In the genomic region with DNA sequence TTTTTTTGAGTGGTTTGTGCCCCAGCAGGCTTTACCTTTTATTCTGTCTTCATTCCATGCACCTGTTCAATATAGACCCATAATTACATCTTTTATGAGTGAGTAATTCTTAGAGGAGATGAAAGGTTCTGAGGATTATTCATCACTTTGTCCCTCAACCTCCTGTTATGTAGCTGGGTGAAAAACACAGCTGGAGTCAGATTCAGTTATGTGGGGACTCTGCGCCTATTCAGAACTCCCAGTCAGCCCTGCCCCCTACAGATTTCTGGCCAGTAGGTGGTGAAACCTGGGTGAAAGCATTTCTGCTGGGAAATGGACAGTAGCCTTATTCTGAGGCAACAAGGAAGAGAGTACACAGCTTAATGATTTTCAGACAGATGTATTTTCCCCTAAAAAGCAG, we compare ENCODE assay signal across 13 cellular contexts.
DNase-seq lines count a peak whose midpoint lies in the region; ATAC-seq and TF ChIP-seq lines count a peak whose summit lies in the region.
"Had no signal": no experiment of that assay in that cellular context is flagged by ENCODE, and none has a peak within 500 bp of the region (broad histone marks: within the 10 kb centered on the region; RNA-seq: fewer than 3 reads in every experiment).

No MANE protein-coding gene starts in this region.

- no peaks in the 10 kb centered on the region for H3K9me3 ChIP-seq in mucosa of descending colon
- H3K9me3 ChIP-seq: SJSA1 had no signal

- H3K4me1 ChIP-seq in GM23338 (ENCODE audit: insufficient read depth) (no peaks in the 10 kb centered on the region), mucosa of descending colon (ENCODE audit: low read depth) (peaks cover 11% of the 10 kb centered on the region)
- H3K4me1 ChIP-seq: SJSA1 had no signal

- H3K27ac Mint-ChIP-seq in GM23338 (no peak overlapping the region), WTC11 (no peak overlapping the region)
- H3K27ac Mint-ChIP-seq: mesothelial cell of epicardium had no signal

- no peaks in the 10 kb centered on the region for H3K9me2 ChIP-seq in GM23338 (ENCODE audit: insufficient read depth)

- H2AFZ ChIP-seq in GM23338: no peak overlapping the region

- H3K36me3 Mint-ChIP-seq in GM23338 (ENCODE audit: low read depth) (no peaks in the 10 kb centered on the region), WTC11 (peaks cover 7% of the 10 kb centered on the region; the same call in 1 of the 2 replicates)

- H3K4me2 ChIP-seq in GM23338: no peak overlapping the region

- H3K4me3 Mint-ChIP-seq in GM23338 (no peak overlapping the region), WTC11 (no peak overlapping the region)
- H3K4me3 Mint-ChIP-seq: activated naive CD8-positive, alpha-beta T cell treated with anti-CD3 and anti-CD28 coated beads, Interleukin-2, amount 50 U/mL, for 24 hours; B cell; mesothelial cell of epicardium had no signal

- H3K79me2 ChIP-seq in GM23338 (replicated peaks; ENCODE audit: insufficient read depth): no peaks in the 10 kb centered on the region

- H3K27me3 Mint-ChIP-seq in GM23338 (ENCODE audit: insufficient read depth, low read depth, poor library complexity) (peaks cover 5% of the 10 kb centered on the region), WTC11 (ENCODE audit: low read depth) (no peaks in the 10 kb centered on the region)
- H3K27me3 Mint-ChIP-seq: activated naive CD8-positive, alpha-beta T cell treated with anti-CD3 and anti-CD28 coated beads, Interleukin-2, amount 50 U/mL, for 24 hours; B cell had no signal

- ATAC-seq in GM23338 (peak; percentile 26; the same call in 1 of the 3 replicates), WTC11 (no peak), mucosa of descending colon (peak; percentile 61), HG03571 (IDR thresholded peaks at IDR 0.05; ENCODE audit: unreplicated experiment) (no peak)
- ATAC-seq: activated naive CD8-positive, alpha-beta T cell treated with anti-CD3 and anti-CD28 coated beads, Interleukin-2, amount 50 U/mL, for 24 hours had no signal

- no peaks in the 10 kb centered on the region for H3K27me3 ChIP-seq in GM23338 (ENCODE audit: insufficient read depth)
- H3K27me3 ChIP-seq: SJSA1 had no signal

- H3K9me3 Mint-ChIP-seq in GM23338: no peaks in the 10 kb centered on the region
- no peaks in the 10 kb centered on the region for H3K9me3 Mint-ChIP-seq in WTC11
- H3K9me3 Mint-ChIP-seq: activated naive CD8-positive, alpha-beta T cell treated with anti-CD3 and anti-CD28 coated beads, Interleukin-2, amount 50 U/mL, for 24 hours; mesothelial cell of epicardium had no signal

- peaks cover 2% of the 10 kb centered on the region; the same call in 1 of the 2 replicates for H4K20me1 ChIP-seq in GM23338 (replicated peaks; ENCODE audit: insufficient read depth)

- H3K27ac ChIP-seq in GM23338 (ENCODE audit: low read depth): no peak overlapping the region
- H3K27ac ChIP-seq: SJSA1 had no signal

- H3F3A ChIP-seq in GM23338 (replicated peaks; ENCODE audit: low read depth): no peaks in the 10 kb centered on the region

- no peak for TF ChIP-seq CTCF in GM23338 (conservative IDR thresholded peaks at IDR 0.05; ENCODE audit: low read depth in 2 of 2)
- no peak for TF ChIP-seq CTCF in WTC11 (IDR thresholded peaks at IDR 0.05)
- TF ChIP-seq CTCF in mucosa of descending colon (IDR thresholded peaks at IDR 0.05): no peak

- POLR2A ChIA-PET in WTC11 (lab: Charles Lee): no interaction called here

- H3K36me3 ChIP-seq in GM23338 (ENCODE audit: insufficient read depth) (no peaks in the 10 kb centered on the region), mucosa of descending colon (ENCODE audit: low read depth) (no peaks in the 10 kb centered on the region)
- H3K36me3 ChIP-seq: SJSA1 had no signal

- CTCF ChIA-PET in WTC11 (lab: Charles Lee): interaction anchor here (2.5 kb wide), 1 partner anchor 89 kb away, joined by 8 read pairs; no protein-coding TSS in a partner anchor

- H3K4me1 Mint-ChIP-seq in GM23338 (peaks cover 15% of the 10 kb centered on the region; the same call in 2 of the 3 replicates), WTC11 (peaks cover 7% of the 10 kb centered on the region)

- intact Hi-C loops in mucosa of descending colon (cut with DNase I, micrococcal nuclease): no loop called here

- H3K4me3 ChIP-seq in GM23338: no peak overlapping the region
- no peak overlapping the region for H3K4me3 ChIP-seq in mucosa of descending colon
- H3K4me3 ChIP-seq: SJSA1 had no signal

- DNase-seq in GM23338 (ENCODE audit: low spot score) (no peak), NCI-H1417 treated with DMSO at 0.1 percent for 48 hours (lab: John Stamatoyannopoulos, UW) (peak; percentile 92), WTC11 (ENCODE audit: low spot score) (no peak), mucosa of descending colon (no peak), GM19240 (ENCODE audit: insufficient read length, low spot score) (no peak)
- DNase-seq in activated CD4-positive, CD25-positive, alpha-beta regulatory T cell (lab: John Stamatoyannopoulos, UW): no peak
- DNase-seq: activated CD4-positive, alpha-beta T cell treated with anti-CD3 and anti-CD28 coated beads, Interleukin-2, amount 50 U/mL, for 4 hours; activated naive CD8-positive, alpha-beta T cell treated with anti-CD3 and anti-CD28 coated beads, Interleukin-2, amount 50 U/mL, for 24 hours; activated T-cell treated with anti-CD3 and anti-CD28 coated beads, Interleukin-2, amount 50 U/mL, for 48 hours had no signal

TF ChIP-seq in GM23338, 12 proteins besides CTCF, POLR2A, EP300 and RAD21 (continues in another document):
- no peak for TF ChIP-seq NANOG (IDR thresholded peaks at IDR 0.05; ENCODE audit: borderline replicate concordance)
- no peak for TF ChIP-seq STAT1 (IDR thresholded peaks at IDR 0.05; ENCODE audit: unreplicated experiment)
- no peak for TF ChIP-seq EZH2phosphoT487 (IDR thresholded peaks at IDR 0.05; ENCODE audit: unreplicated experiment)
- TF ChIP-seq, protein P1, sequence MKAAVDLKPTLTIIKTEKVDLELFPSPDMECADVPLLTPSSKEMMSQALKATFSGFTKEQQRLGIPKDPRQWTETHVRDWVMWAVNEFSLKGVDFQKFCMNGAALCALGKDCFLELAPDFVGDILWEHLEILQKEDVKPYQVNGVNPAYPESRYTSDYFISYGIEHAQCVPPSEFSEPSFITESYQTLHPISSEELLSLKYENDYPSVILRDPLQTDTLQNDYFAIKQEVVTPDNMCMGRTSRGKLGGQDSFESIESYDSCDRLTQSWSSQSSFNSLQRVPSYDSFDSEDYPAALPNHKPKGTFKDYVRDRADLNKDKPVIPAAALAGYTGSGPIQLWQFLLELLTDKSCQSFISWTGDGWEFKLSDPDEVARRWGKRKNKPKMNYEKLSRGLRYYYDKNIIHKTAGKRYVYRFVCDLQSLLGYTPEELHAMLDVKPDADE (IDR thresholded peaks at IDR 0.05): no peak
- no peak for TF ChIP-seq ZNF331 (CRISPR knock-in tag; IDR thresholded peaks at IDR 0.05; ENCODE audit: low read depth)
- TF ChIP-seq ZNF114 (CRISPR knock-in tag; IDR thresholded peaks at IDR 0.05): no peak

TF ChIP-seq in WTC11, 78 proteins besides CTCF, POLR2A, EP300 and RAD21:
- no peak for TF ChIP-seq MXD4 (CRISPR knock-in tag; IDR thresholded peaks at IDR 0.05; ENCODE audit: borderline replicate concordance)
- TF ChIP-seq ZNF423 (CRISPR knock-in tag; IDR thresholded peaks at IDR 0.05): peak; percentile 41; the same call in 1 of the 2 replicates
- TF ChIP-seq, protein P2, sequence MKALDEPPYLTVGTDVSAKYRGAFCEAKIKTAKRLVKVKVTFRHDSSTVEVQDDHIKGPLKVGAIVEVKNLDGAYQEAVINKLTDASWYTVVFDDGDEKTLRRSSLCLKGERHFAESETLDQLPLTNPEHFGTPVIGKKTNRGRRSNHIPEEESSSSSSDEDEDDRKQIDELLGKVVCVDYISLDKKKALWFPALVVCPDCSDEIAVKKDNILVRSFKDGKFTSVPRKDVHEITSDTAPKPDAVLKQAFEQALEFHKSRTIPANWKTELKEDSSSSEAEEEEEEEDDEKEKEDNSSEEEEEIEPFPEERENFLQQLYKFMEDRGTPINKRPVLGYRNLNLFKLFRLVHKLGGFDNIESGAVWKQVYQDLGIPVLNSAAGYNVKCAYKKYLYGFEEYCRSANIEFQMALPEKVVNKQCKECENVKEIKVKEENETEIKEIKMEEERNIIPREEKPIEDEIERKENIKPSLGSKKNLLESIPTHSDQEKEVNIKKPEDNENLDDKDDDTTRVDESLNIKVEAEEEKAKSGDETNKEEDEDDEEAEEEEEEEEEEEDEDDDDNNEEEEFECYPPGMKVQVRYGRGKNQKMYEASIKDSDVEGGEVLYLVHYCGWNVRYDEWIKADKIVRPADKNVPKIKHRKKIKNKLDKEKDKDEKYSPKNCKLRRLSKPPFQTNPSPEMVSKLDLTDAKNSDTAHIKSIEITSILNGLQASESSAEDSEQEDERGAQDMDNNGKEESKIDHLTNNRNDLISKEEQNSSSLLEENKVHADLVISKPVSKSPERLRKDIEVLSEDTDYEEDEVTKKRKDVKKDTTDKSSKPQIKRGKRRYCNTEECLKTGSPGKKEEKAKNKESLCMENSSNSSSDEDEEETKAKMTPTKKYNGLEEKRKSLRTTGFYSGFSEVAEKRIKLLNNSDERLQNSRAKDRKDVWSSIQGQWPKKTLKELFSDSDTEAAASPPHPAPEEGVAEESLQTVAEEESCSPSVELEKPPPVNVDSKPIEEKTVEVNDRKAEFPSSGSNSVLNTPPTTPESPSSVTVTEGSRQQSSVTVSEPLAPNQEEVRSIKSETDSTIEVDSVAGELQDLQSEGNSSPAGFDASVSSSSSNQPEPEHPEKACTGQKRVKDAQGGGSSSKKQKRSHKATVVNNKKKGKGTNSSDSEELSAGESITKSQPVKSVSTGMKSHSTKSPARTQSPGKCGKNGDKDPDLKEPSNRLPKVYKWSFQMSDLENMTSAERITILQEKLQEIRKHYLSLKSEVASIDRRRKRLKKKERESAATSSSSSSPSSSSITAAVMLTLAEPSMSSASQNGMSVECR (CRISPR knock-in tag; IDR thresholded peaks at IDR 0.05; ENCODE audit: borderline replicate concordance): no peak

Comparison
In these comparisons a context has a peak if more than half of its experiments do, and no peak if none do; other contexts are left out.
1. ATAC-seq: peak in GM23338 (single experiment) and mucosa of descending colon (single experiment); none in WTC11 (single experiment) and HG03571 (single experiment).